23 cellular contexts compared by ENCODE assay signal in the genomic region with DNA sequence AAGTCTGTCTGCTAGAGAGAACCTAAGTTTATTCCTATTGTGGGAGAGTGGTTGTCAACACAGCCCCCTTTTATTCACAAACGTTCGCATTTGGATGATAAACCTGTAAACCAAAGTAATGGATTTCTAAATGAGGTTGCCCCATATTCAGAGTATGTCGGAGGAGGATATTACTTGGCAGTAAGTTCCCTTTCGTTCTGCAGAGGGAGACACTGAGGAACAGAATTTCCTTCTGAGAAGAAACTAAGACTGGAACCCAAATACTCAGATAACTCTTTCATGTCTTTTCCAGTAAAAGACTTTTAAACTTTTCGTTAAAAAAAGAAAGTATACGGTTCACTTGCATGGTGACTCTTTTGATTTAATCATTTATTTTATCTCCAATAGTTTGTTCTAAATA.
"Had no signal": no experiment of that assay in that cellular context is flagged by ENCODE, and none has a peak within 500 bp of the region (broad histone marks: within the 10 kb centered on the region; RNA-seq: fewer than 3 reads in every experiment).

No MANE protein-coding gene starts in this region.

- H3K4me3 ChIP-seq: cardiac muscle cell, hepatocyte, lung, right atrium auricular region, suprapubic skin, transverse colon, vagina had no signal

- H3K27ac ChIP-seq: cardiac muscle cell, hepatocyte, right atrium auricular region, suprapubic skin, transverse colon, vagina had no signal

- H3K27me3 Mint-ChIP-seq: activated CD4-positive, alpha-beta memory T cell treated with anti-CD3 and anti-CD28 coated beads, Interleukin-2, amount 10 ng/mL, durations not matched to agents 7 days and 5 days; activated CD8-positive, alpha-beta memory T cell treated with anti-CD3 and anti-CD28 coated beads, Interleukin-2, amount 10 ng/mL, durations not matched to agents 7 days and 5 days; activated naive CD8-positive, alpha-beta T cell treated with anti-CD3 and anti-CD28 coated beads for 36 hours; effector memory CD8-positive, alpha-beta T cell; natural killer cell treated with Interleukin-12 subunit alpha and Interleukin-12 subunit beta and Interleukin-15 and Interleukin-18, amount 100 ng/mL, for 72 hours had no signal

- DNase-seq: activated CD4-positive, alpha-beta memory T cell treated with anti-CD3 and anti-CD28 coated beads, Interleukin-2, amount 10 ng/mL, durations not matched to agents 7 days and 5 days; activated CD4-positive, alpha-beta T cell treated with anti-CD3 and anti-CD28 coated beads for 48 hours; activated CD4-positive, CD25-positive, alpha-beta regulatory T cell; activated CD8-positive, alpha-beta memory T cell treated with anti-CD3 and anti-CD28 coated beads, Interleukin-2, amount 10 ng/mL, durations not matched to agents 7 days and 5 days; activated naive CD8-positive, alpha-beta T cell treated with anti-CD3 and anti-CD28 coated beads for 36 hours; amniotic stem cell; dermis blood vessel endothelial cell; effector memory CD8-positive, alpha-beta T cell; foreskin fibroblast; occipital lobe; stimulated activated CD4-positive, alpha-beta T cell treated with anti-CD3 and anti-CD28 coated beads, Interleukin-12 subunit alpha, Interleukin-12 subunit beta, amount 100 ng/mL, for 4 hours; stimulated activated CD4-positive, alpha-beta T cell treated with anti-CD3 and anti-CD28 coated beads, Interleukin-1b, Interleukin-23, amount 100 ng/mL, for 48 hours; transverse colon had no signal

- H3K36me3 Mint-ChIP-seq: activated CD8-positive, alpha-beta memory T cell treated with anti-CD3 and anti-CD28 coated beads, Interleukin-2, amount 10 ng/mL, durations not matched to agents 7 days and 5 days; activated naive CD8-positive, alpha-beta T cell treated with anti-CD3 and anti-CD28 coated beads for 36 hours; mesothelial cell of epicardium; natural killer cell treated with Interleukin-12 subunit alpha and Interleukin-12 subunit beta and Interleukin-15 and Interleukin-18, amount 100 ng/mL, for 72 hours had no signal

- H3K4me3 Mint-ChIP-seq: activated CD4-positive, alpha-beta memory T cell treated with anti-CD3 and anti-CD28 coated beads, Interleukin-2, amount 10 ng/mL, durations not matched to agents 7 days and 5 days; activated CD8-positive, alpha-beta memory T cell treated with anti-CD3 and anti-CD28 coated beads, Interleukin-2, amount 10 ng/mL, durations not matched to agents 7 days and 5 days; activated naive CD8-positive, alpha-beta T cell treated with anti-CD3 and anti-CD28 coated beads for 36 hours; effector memory CD8-positive, alpha-beta T cell; mesothelial cell of epicardium; natural killer cell treated with Interleukin-12 subunit alpha and Interleukin-12 subunit beta and Interleukin-15 and Interleukin-18, amount 100 ng/mL, for 72 hours; stimulated activated naive CD8-positive, alpha-beta T cell treated with anti-CD3 and anti-CD28 coated beads, Interleukin-15, Interleukin-2, amounts not matched to agents 100 ng/mL and 50 ng/mL, for 24 hours had no signal

- FAIRE-seq: keratinocyte had no signal

- H3K9me3 Mint-ChIP-seq: activated CD4-positive, alpha-beta memory T cell treated with anti-CD3 and anti-CD28 coated beads, Interleukin-2, amount 10 ng/mL, durations not matched to agents 7 days and 5 days; activated naive CD8-positive, alpha-beta T cell treated with anti-CD3 and anti-CD28 coated beads for 36 hours; mesothelial cell of epicardium; stimulated activated naive CD8-positive, alpha-beta T cell treated with anti-CD3 and anti-CD28 coated beads, Interleukin-15, Interleukin-2, amounts not matched to agents 100 ng/mL and 50 ng/mL, for 24 hours had no signal

- H3K27me3 ChIP-seq: cardiac muscle cell, hepatocyte, right atrium auricular region, suprapubic skin, transverse colon, vagina had no signal

- H3K27ac Mint-ChIP-seq: activated CD4-positive, alpha-beta memory T cell treated with anti-CD3 and anti-CD28 coated beads, Interleukin-2, amount 10 ng/mL, durations not matched to agents 7 days and 5 days; activated CD8-positive, alpha-beta memory T cell treated with anti-CD3 and anti-CD28 coated beads, Interleukin-2, amount 10 ng/mL, durations not matched to agents 7 days and 5 days; activated naive CD8-positive, alpha-beta T cell treated with anti-CD3 and anti-CD28 coated beads for 36 hours; effector memory CD8-positive, alpha-beta T cell; mesothelial cell of epicardium; natural killer cell treated with Interleukin-12 subunit alpha and Interleukin-12 subunit beta and Interleukin-15 and Interleukin-18, amount 100 ng/mL, for 72 hours; stimulated activated naive CD8-positive, alpha-beta T cell treated with anti-CD3 and anti-CD28 coated beads, Interleukin-15, Interleukin-2, amounts not matched to agents 100 ng/mL and 50 ng/mL, for 24 hours had no signal

- ATAC-seq: activated CD8-positive, alpha-beta memory T cell treated with anti-CD3 and anti-CD28 coated beads, Interleukin-2, amount 10 ng/mL, durations not matched to agents 7 days and 5 days; effector memory CD8-positive, alpha-beta T cell; natural killer cell treated with Interleukin-12 subunit alpha and Interleukin-12 subunit beta and Interleukin-15 and Interleukin-18, amount 100 ng/mL, for 72 hours had no signal

- H3K4me1 Mint-ChIP-seq: activated CD4-positive, alpha-beta memory T cell treated with anti-CD3 and anti-CD28 coated beads, Interleukin-2, amount 10 ng/mL, durations not matched to agents 7 days and 5 days; activated CD8-positive, alpha-beta memory T cell treated with anti-CD3 and anti-CD28 coated beads, Interleukin-2, amount 10 ng/mL, durations not matched to agents 7 days and 5 days; activated naive CD8-positive, alpha-beta T cell treated with anti-CD3 and anti-CD28 coated beads for 36 hours had no signal
